21 cellular contexts compared by ENCODE assay signal in genomic region chr10:50394832-50395231, GRCh38.
A peak's percentile ranks its signal among the peaks of the same experiment; 100 is the strongest.
DNase-seq lines count a peak whose midpoint lies in the region; ATAC-seq, FAIRE-seq and TF ChIP-seq lines count a peak whose summit lies in the region.
"Had no signal": no experiment of that assay in that cellular context is flagged by ENCODE, and none has a peak within 500 bp of the region (broad histone marks: within the 10 kb centered on the region; RNA-seq: fewer than 3 reads in every experiment).

No MANE protein-coding gene starts in this region.

- H3K4me3 ChIP-seq in bronchial epithelial cell (ENCODE audit: low read depth, low read length) (no peak overlapping the region), left lung (no peak overlapping the region), upper lobe of right lung (no peak overlapping the region)
- H3K4me3 ChIP-seq: body of pancreas, HAP-1, left ventricle myocardium inferior, prostate gland had no signal

- peaks cover 0 to 4% of the 10 kb centered on the region in 2 donors for H3K9me3 Mint-ChIP-seq in activated T-cell treated with anti-CD3 and anti-CD28 coated beads, Interleukin-2, amount 50 U/mL, for 72 hours

- H3K27me3 ChIP-seq in bronchial epithelial cell (ENCODE audit: control insufficient read depth, insufficient read depth, low read length) = no peaks in the 10 kb centered on the region
- no peaks in the 10 kb centered on the region for H3K27me3 ChIP-seq in left lung
- no peaks in the 10 kb centered on the region for H3K27me3 ChIP-seq in upper lobe of right lung
- H3K27me3 ChIP-seq: body of pancreas had no signal

- TF ChIP-seq CTCF in bronchial epithelial cell (IDR thresholded peaks at IDR 0.05; ENCODE audit: insufficient read depth, low read length, severe bottlenecking) (no peak), left lung (IDR thresholded peaks at IDR 0.05) (no peak), upper lobe of right lung (IDR thresholded peaks at IDR 0.05) (no peak)

- peak overlapping the region in 1 of 2 donors; percentile 18 for H3K4me3 Mint-ChIP-seq in activated T-cell treated with anti-CD3 and anti-CD28 coated beads, Interleukin-2, amount 50 U/mL, for 72 hours

- no peaks in the 10 kb centered on the region for H3K27me3 Mint-ChIP-seq in activated T-cell treated with anti-CD3 and anti-CD28 coated beads, Interleukin-2, amount 50 U/mL, for 72 hours (ENCODE audit: low read depth)

- peak overlapping the region; percentile 33 for H3K27ac Mint-ChIP-seq in activated T-cell treated with anti-CD3 and anti-CD28 coated beads, Interleukin-2, amount 50 U/mL, for 72 hours

- H3K27ac ChIP-seq in left lung (peak overlapping the region in 1 of 2 donors; percentile 53), upper lobe of right lung (peak overlapping the region; percentile 31)
- H3K27ac ChIP-seq: left ventricle myocardium inferior, prostate gland had no signal

- FAIRE-seq in bronchial epithelial cell (lab: Jason Lieb, UNC) (no peak), frontal cortex (lab: Jason Lieb, UNC) (no peak)
- FAIRE-seq: A204.1, RCC 7860, urothelium cell line had no signal

- DNase-seq in activated T-cell treated with anti-CD3 and anti-CD28 coated beads, Interleukin-2, amount 50 U/mL, for 72 hours = no peak
- no peak for DNase-seq in activated T-cell treated with anti-CD3 and anti-CD28 coated beads for 4 hours
- DNase-seq in bronchial epithelial cell (ENCODE audit: low read depth) = peak; percentile 84
- DNase-seq in left lung = no peak
- DNase-seq in upper lobe of right lung = no peak
- no peak for DNase-seq in NCI-H2227 treated with DMSO at 0.1 percent for 48 hours (lab: John Stamatoyannopoulos, UW)
- DNase-seq in frontal cortex (ENCODE audit: low spot score in 2 of 2) = no peak
- no peak for DNase-seq in H4 (ENCODE audit: low spot score)
- DNase-seq: activated CD4-positive, alpha-beta T cell treated with anti-CD3 and anti-CD28 coated beads, Interleukin-2, amount 50 U/mL, for 1 hour; activated naive CD4-positive, alpha-beta T cell treated with anti-CD3 and anti-CD28 coated beads, Interleukin-2, amount 50 U/mL, for 16 hours; GDM1; left ventricle myocardium inferior; NCI-H2029 treated with DMSO at 0.1 percent for 48 hours; NCI-H526; stimulated activated naive CD8-positive, alpha-beta T cell treated with anti-CD3 and anti-CD28 coated beads, Interleukin-15, Interleukin-2, amounts not matched to agents 100 U/mL and 50 U/mL, for 24 hours had no signal

- peaks cover 0 to 2% of the 10 kb centered on the region in 2 donors for H3K36me3 Mint-ChIP-seq in activated T-cell treated with anti-CD3 and anti-CD28 coated beads, Interleukin-2, amount 50 U/mL, for 72 hours (ENCODE audit: insufficient read depth in 2 of 2)

- H3K4me1 ChIP-seq in left lung (peaks cover 20 to 61% of the 10 kb centered on the region in 2 donors), upper lobe of right lung (peaks cover 42% of the 10 kb centered on the region)
- H3K4me1 ChIP-seq: prostate gland had no signal

- peaks cover 36% of the 10 kb centered on the region for H3K4me1 Mint-ChIP-seq in activated T-cell treated with anti-CD3 and anti-CD28 coated beads, Interleukin-2, amount 50 U/mL, for 72 hours (ENCODE audit: low read depth)

- ATAC-seq in activated T-cell treated with anti-CD3 and anti-CD28 coated beads, Interleukin-2, amount 50 U/mL, for 72 hours (replicated peaks in 1 of 2) = no peak
- ATAC-seq in left lung (peak; percentile 9), upper lobe of right lung (peak; percentile 46)
- ATAC-seq: stimulated activated naive CD8-positive, alpha-beta T cell treated with anti-CD3 and anti-CD28 coated beads, Interleukin-15, Interleukin-2, amounts not matched to agents 100 U/mL and 50 U/mL, for 24 hours had no signal

- no peaks in the 10 kb centered on the region for H3K36me3 ChIP-seq in bronchial epithelial cell (ENCODE audit: control insufficient read depth, insufficient read depth, low read length)
- no peaks in the 10 kb centered on the region for H3K36me3 ChIP-seq in left lung
- no peaks in the 10 kb centered on the region for H3K36me3 ChIP-seq in upper lobe of right lung
- H3K36me3 ChIP-seq: HAP-1, left ventricle myocardium inferior, prostate gland had no signal

- intact Hi-C loops in left lung (cut with DNase I) = no loop called here
- intact Hi-C loops in upper lobe of right lung (cut with DNase I) = no loop called here

- H3K9me3 ChIP-seq in left lung = no peaks in the 10 kb centered on the region
- H3K9me3 ChIP-seq in upper lobe of right lung = no peaks in the 10 kb centered on the region
- H3K9me3 ChIP-seq: body of pancreas, HAP-1, left ventricle myocardium inferior, prostate gland had no signal

Comparison
In these comparisons a context has a peak if more than half of its experiments do, and no peak if none do; other contexts are left out.
1. ATAC-seq: peak in left lung (single experiment) and upper lobe of right lung (single experiment); none in activated T-cell treated with anti-CD3 and anti-CD28 coated beads, Interleukin-2, amount 50 U/mL, for 72 hours (0 of 2).